ENCODE assay signal across 1 cellular context in genomic region chr6:150668882-150669476, GRCh38.
TF ChIP-seq lines count a peak whose summit lies in the region.

No MANE protein-coding gene starts in this region.

TF ChIP-seq in GM23338, 12 proteins besides CTCF, POLR2A, EP300 and RAD21 (continued from another document):
- no peak for TF ChIP-seq ZNF462 (CRISPR knock-in tag; IDR thresholded peaks at IDR 0.05)
- TF ChIP-seq ZNF331 (CRISPR knock-in tag; IDR thresholded peaks at IDR 0.05; ENCODE audit: low read depth) = no peak
- TF ChIP-seq ETS1 (IDR thresholded peaks at IDR 0.05) = no peak
